8 cellular contexts compared by ENCODE assay signal in genomic region chr19:46715620-46716012, GRCh38. TPM values are rescaled to one million over a fixed set of nuclear protein-coding genes. Genes with fewer than 3 reads are reported as not detected.
A peak's percentile ranks its signal among the peaks of the same experiment; 100 is the strongest.
DNase-seq lines count a peak whose midpoint lies in the region; ATAC-seq and TF ChIP-seq lines count a peak whose summit lies in the region.

No MANE protein-coding gene starts in this region.

- H3K9ac ChIP-seq in fibroblast of lung (ENCODE audit: insufficient read depth, low read length) = peak overlapping the region; percentile 67
- peak overlapping the region; percentile 62 for H3K9ac ChIP-seq in trophoblast cell (ENCODE audit: low read length)

- H3K4ac ChIP-seq in trophoblast cell (ENCODE audit: low read depth, low read length) = peak overlapping the region; percentile 91

- no CpG with 5 or more reads among the region's 8 CpGs for WGBS in trophoblast cell (ENCODE audit: extremely low coverage, insufficient coverage, insufficient read length)

- H3K79me1 ChIP-seq in trophoblast cell (ENCODE audit: low read length) = peaks cover 30% of the 10 kb centered on the region

- H2BK120ac ChIP-seq in trophoblast cell (ENCODE audit: insufficient read depth, low read length, poor library complexity) = peak overlapping the region; percentile 61

- DNase-seq in RWPE2 (ENCODE audit: low spot score) (no peak), fibroblast of lung (ENCODE audit: low read depth in 2 of 2) (no peak), trophoblast cell (no peak), NCI-H1694 treated with DMSO at 0.1 percent for 48 hours (lab: John Stamatoyannopoulos, UW) (no peak), retina (no peak), NCI-H2081 (lab: John Stamatoyannopoulos, UW) (no peak)

- H3K23ac ChIP-seq in trophoblast cell (ENCODE audit: low read length) = no peak overlapping the region

- no peaks in the 10 kb centered on the region for H3K27me3 ChIP-seq in RWPE2 (ENCODE audit: insufficient read depth, poor library complexity, severe bottlenecking)
- no peaks in the 10 kb centered on the region for H3K27me3 ChIP-seq in fibroblast of lung (ENCODE audit: control insufficient read depth, insufficient read depth, low read length)
- no peaks in the 10 kb centered on the region for H3K27me3 ChIP-seq in trophoblast cell (ENCODE audit: insufficient read depth, low read length)

- no peaks in the 10 kb centered on the region for H4K20me1 ChIP-seq in fibroblast of lung (ENCODE audit: control insufficient read depth, extremely low read depth, insufficient read depth, low read length)

- H3K4me3 ChIP-seq in GM08714 (ENCODE audit: low read length) (peak overlapping the region; percentile 97), RWPE2 (ENCODE audit: severe bottlenecking) (peak overlapping the region; percentile 52), fibroblast of lung (replicated peaks in 1 of 4; ENCODE audit: control extremely low read depth in 1 of 4, insufficient read depth in 1 of 4, low read depth in 3 of 4, low read length in 4 of 4) (peak overlapping the region; percentile 74 to 89 (median 76)), trophoblast cell (ENCODE audit: low read depth, low read length) (peak overlapping the region; percentile 76)

- no peak overlapping the region for H2AK5ac ChIP-seq in trophoblast cell (ENCODE audit: low read length)

- peak overlapping the region; percentile 72 for H3K27ac ChIP-seq in RWPE2 (ENCODE audit: poor library complexity, severe bottlenecking)
- peak overlapping the region; percentile 38 for H3K27ac ChIP-seq in fibroblast of lung (ENCODE audit: insufficient read depth, low read length)
- no peak overlapping the region for H3K27ac ChIP-seq in trophoblast cell (ENCODE audit: low read depth, low read length)

- peak overlapping the region; percentile 85 for H3K14ac ChIP-seq in trophoblast cell (ENCODE audit: low read length)

- H2BK12ac ChIP-seq in trophoblast cell (ENCODE audit: low read length) = peak overlapping the region; percentile 27

- H3K36me3 ChIP-seq in RWPE2 (ENCODE audit: low read depth) (peaks cover 23% of the 10 kb centered on the region), fibroblast of lung (ENCODE audit: control insufficient read depth, insufficient read depth, low read length) (peaks cover 12% of the 10 kb centered on the region), trophoblast cell (ENCODE audit: control insufficient read depth in 1 of 2, insufficient read depth in 2 of 2, low read length in 2 of 2) (peaks cover 29 to 33% of the 10 kb centered on the region in 2 experiments)

- no peaks in the 10 kb centered on the region for H3K9me3 ChIP-seq in RWPE2 (ENCODE audit: severe bottlenecking)
- H3K9me3 ChIP-seq in fibroblast of lung (ENCODE audit: control insufficient read depth, insufficient read depth, low read depth, low read length) = no peaks in the 10 kb centered on the region
- H3K9me3 ChIP-seq in trophoblast cell (ENCODE audit: insufficient read depth, low read depth, low read length) = no peaks in the 10 kb centered on the region

- H2BK5ac ChIP-seq in trophoblast cell (ENCODE audit: low read depth, low read length, poor library complexity) = no peak overlapping the region

- peaks cover 10% of the 10 kb centered on the region for H3K4me1 ChIP-seq in RWPE2 (ENCODE audit: insufficient read depth, poor library complexity, severe bottlenecking)
- peaks cover 2% of the 10 kb centered on the region for H3K4me1 ChIP-seq in fibroblast of lung (ENCODE audit: control insufficient read depth, extremely low read depth, insufficient read depth, low read length)
- H3K4me1 ChIP-seq in trophoblast cell (ENCODE audit: control insufficient read depth in 1 of 2, insufficient read depth in 2 of 2, low read length in 2 of 2) = peaks cover 0 to 10% of the 10 kb centered on the region in 2 experiments

- peaks cover 17% of the 10 kb centered on the region for H3K79me2 ChIP-seq in fibroblast of lung (ENCODE audit: control insufficient read depth, insufficient read depth, low read length)
- H3K79me2 ChIP-seq in trophoblast cell (ENCODE audit: control insufficient read depth, insufficient read depth, low read length, poor library complexity) = peaks cover 26% of the 10 kb centered on the region

- H2AFZ ChIP-seq in fibroblast of lung (ENCODE audit: low read length) = no peak overlapping the region
- H2AFZ ChIP-seq in trophoblast cell (ENCODE audit: insufficient read depth, low read length, poor library complexity) = peak overlapping the region; percentile 53

- peak overlapping the region; percentile 85 for H3K18ac ChIP-seq in trophoblast cell (ENCODE audit: low read length)

- TF ChIP-seq CTCF in RWPE2 (IDR thresholded peaks at IDR 0.05; ENCODE audit: poor library complexity, severe bottlenecking) = no peak
- no peak for TF ChIP-seq CTCF in fibroblast of lung (conservative IDR thresholded peaks at IDR 0.05 in 1 of 2, IDR thresholded peaks at IDR 0.05 in 1 of 2; ENCODE audit: low read depth in 1 of 2, low read length in 2 of 2)

- peak overlapping the region; percentile 59 for H4K91ac ChIP-seq in trophoblast cell (ENCODE audit: low read depth, low read length)

- ATAC-seq in RWPE2 (ENCODE audit: low read depth) (no peak), HG02852 (IDR thresholded peaks at IDR 0.05; ENCODE audit: unreplicated experiment) (no peak)

- H3K4me2 ChIP-seq in fibroblast of lung (ENCODE audit: extremely low read depth, insufficient read depth, low read length) = peak overlapping the region; percentile 95
- H3K4me2 ChIP-seq in trophoblast cell (ENCODE audit: low read length) = peak overlapping the region; percentile 60

- H4K12ac ChIP-seq in trophoblast cell (ENCODE audit: low read depth, low read length) = peak overlapping the region; percentile 10

- H4K8ac ChIP-seq in trophoblast cell (ENCODE audit: low read depth, low read length) = peak overlapping the region; percentile 55

RNA-seq across cellular contexts. Expression of gene PRKD2, which starts 1.3 kb away (rescaled TPM):
- total RNA-seq in fibroblast of lung = 8.2 and 11.6 TPM in 2 replicates
- 8.1 and 10.8 TPM in 2 replicates for polyA plus RNA-seq in fibroblast of lung
- polyA plus RNA-seq in fibroblast of lung (2012) = 15.0 and 22.3 TPM in 2 replicates
- 30.1 and 48.5 TPM in 2 replicates for polyA minus RNA-seq in fibroblast of lung (ENCODE audit: low replicate concordance)
- polyA plus RNA-seq in trophoblast cell (2013) = 69.9 and 71.7 TPM in 2 replicates

RNA-seq across cellular contexts. Expression of gene FKRP, which starts 30.2 kb away (rescaled TPM):
- total RNA-seq in fibroblast of lung = 9.8 and 12.2 TPM in 2 replicates
- polyA plus RNA-seq in fibroblast of lung = 11.8 and 15.1 TPM in 2 replicates
- 16.8 and 19.6 TPM in 2 replicates for polyA plus RNA-seq in fibroblast of lung (2012)
- 7.3 and 9.9 TPM in 2 replicates for polyA minus RNA-seq in fibroblast of lung (ENCODE audit: low replicate concordance)
- 20.5 TPM in 2 replicates for polyA plus RNA-seq in trophoblast cell (2013)

RNA-seq across cellular contexts. Expression of gene STRN4, which starts 30.6 kb away (rescaled TPM):
- 52.9 and 56.0 TPM in 2 replicates for total RNA-seq in fibroblast of lung
- 33.7 and 39.9 TPM in 2 replicates for polyA plus RNA-seq in fibroblast of lung
- polyA plus RNA-seq in fibroblast of lung (2012) = 49.4 and 56.7 TPM in 2 replicates
- polyA minus RNA-seq in fibroblast of lung (ENCODE audit: low replicate concordance) = 136 TPM in 2 replicates
- polyA plus RNA-seq in trophoblast cell (2013) = 65.1 and 66.3 TPM in 2 replicates

RNA-seq across cellular contexts. Expression of gene DACT3, which starts 54.6 kb away (rescaled TPM):
- 4.1 and 5.6 TPM in 2 replicates for total RNA-seq in fibroblast of lung
- polyA plus RNA-seq in fibroblast of lung = 9.3 and 11.5 TPM in 2 replicates
- 9.4 and 12.0 TPM in 2 replicates for polyA plus RNA-seq in fibroblast of lung (2012)
- polyA minus RNA-seq in fibroblast of lung (ENCODE audit: low replicate concordance) = 5.3 and 7.0 TPM in 2 replicates
- 13.8 and 15.5 TPM in 2 replicates for polyA plus RNA-seq in trophoblast cell (2013)
